In genomic region chr20:63320041-63320511, GRCh38 we compare ENCODE assay signal across 24 cellular contexts. TPM values are rescaled to one million over a fixed set of nuclear protein-coding genes. Genes with fewer than 3 reads are reported as not detected.
DNase-seq lines count a peak whose midpoint lies in the region; ATAC-seq, FAIRE-seq and TF ChIP-seq lines count a peak whose summit lies in the region.
"Had no signal": no experiment of that assay in that cellular context is flagged by ENCODE, and none has a peak within 500 bp of the region (broad histone marks: within the 10 kb centered on the region; RNA-seq: fewer than 3 reads in every experiment).

No MANE protein-coding gene starts in this region.

- POLR2A ChIA-PET in activated naive CD8-positive, alpha-beta T cell treated with anti-CD3 and anti-CD28 coated beads, Interleukin-2, amount 10 ng/mL, durations not matched to agents 7 days and 5 days (lab: Charles Lee): no interaction called here

- no peaks in the 10 kb centered on the region for H3K4me1 Mint-ChIP-seq in activated naive CD8-positive, alpha-beta T cell treated with anti-CD3 and anti-CD28 coated beads, Interleukin-2, amount 10 ng/mL, durations not matched to agents 7 days and 5 days
- no peaks in the 10 kb centered on the region for H3K4me1 Mint-ChIP-seq in activated naive CD8-positive, alpha-beta T cell treated with anti-CD3 and anti-CD28 coated beads for 36 hours

- no peak overlapping the region for H3K27ac ChIP-seq in lower lobe of right lung
- no peak overlapping the region for H3K27ac ChIP-seq in suprapubic skin
- H3K27ac ChIP-seq: A549, BLaER1 had no signal

- no peak overlapping the region for H3K27ac Mint-ChIP-seq in activated naive CD8-positive, alpha-beta T cell treated with anti-CD3 and anti-CD28 coated beads, Interleukin-2, amount 10 ng/mL, durations not matched to agents 7 days and 5 days
- H3K27ac Mint-ChIP-seq in activated naive CD8-positive, alpha-beta T cell treated with anti-CD3 and anti-CD28 coated beads for 36 hours: no peak overlapping the region
- H3K27ac Mint-ChIP-seq: CD8-positive, alpha-beta T cell had no signal

- H3K27me3 ChIP-seq in lower lobe of right lung (ENCODE audit: low read depth) (peaks cover 37% of the 10 kb centered on the region), suprapubic skin (peaks cover 59% of the 10 kb centered on the region)
- H3K27me3 ChIP-seq: BLaER1 had no signal

- TF ChIP-seq CTCF in lower lobe of right lung (IDR thresholded peaks at IDR 0.05) (no peak), suprapubic skin (IDR thresholded peaks at IDR 0.05) (no peak)

- intact Hi-C loops in lower lobe of right lung (cut with DNase I): no loop called here

- 81% methylated on average over 5 of the region's 23 CpGs for WGBS in suprapubic skin

- no peak for TF ChIP-seq EP300 in suprapubic skin (IDR thresholded peaks at IDR 0.05)

- H3K36me3 ChIP-seq in lower lobe of right lung: no peaks in the 10 kb centered on the region
- H3K36me3 ChIP-seq in suprapubic skin: no peaks in the 10 kb centered on the region
- H3K36me3 ChIP-seq: BLaER1 had no signal

- no peaks in the 10 kb centered on the region for H3K4me1 ChIP-seq in lower lobe of right lung
- H3K4me1 ChIP-seq in suprapubic skin: no peaks in the 10 kb centered on the region

- H3K4me3 Mint-ChIP-seq in activated naive CD8-positive, alpha-beta T cell treated with anti-CD3 and anti-CD28 coated beads, Interleukin-2, amount 10 ng/mL, durations not matched to agents 7 days and 5 days: no peak overlapping the region
- no peak overlapping the region for H3K4me3 Mint-ChIP-seq in activated naive CD8-positive, alpha-beta T cell treated with anti-CD3 and anti-CD28 coated beads for 36 hours
- H3K4me3 Mint-ChIP-seq: CD8-positive, alpha-beta T cell had no signal

- no peak overlapping the region for H3K4me3 ChIP-seq in lower lobe of right lung
- no peak overlapping the region for H3K4me3 ChIP-seq in suprapubic skin
- H3K4me3 ChIP-seq: A549, BLaER1, K562 had no signal

- H3K9me3 ChIP-seq in lower lobe of right lung (no peaks in the 10 kb centered on the region), suprapubic skin (no peaks in the 10 kb centered on the region)
- H3K9me3 ChIP-seq: A549, BLaER1 had no signal

- no peak for TF ChIP-seq POLR2A in suprapubic skin (IDR thresholded peaks at IDR 0.05)

- no peaks in the 10 kb centered on the region for H3K36me3 Mint-ChIP-seq in activated naive CD8-positive, alpha-beta T cell treated with anti-CD3 and anti-CD28 coated beads, Interleukin-2, amount 10 ng/mL, durations not matched to agents 7 days and 5 days
- H3K36me3 Mint-ChIP-seq in activated naive CD8-positive, alpha-beta T cell treated with anti-CD3 and anti-CD28 coated beads for 36 hours: no peaks in the 10 kb centered on the region
- H3K36me3 Mint-ChIP-seq: CD8-positive, alpha-beta T cell had no signal

- no peaks in the 10 kb centered on the region for H3K9me3 Mint-ChIP-seq in activated naive CD8-positive, alpha-beta T cell treated with anti-CD3 and anti-CD28 coated beads, Interleukin-2, amount 10 ng/mL, durations not matched to agents 7 days and 5 days
- no peaks in the 10 kb centered on the region for H3K9me3 Mint-ChIP-seq in activated naive CD8-positive, alpha-beta T cell treated with anti-CD3 and anti-CD28 coated beads for 36 hours
- H3K9me3 Mint-ChIP-seq: CD8-positive, alpha-beta T cell had no signal

- H3K27me3 Mint-ChIP-seq in activated naive CD8-positive, alpha-beta T cell treated with anti-CD3 and anti-CD28 coated beads, Interleukin-2, amount 10 ng/mL, durations not matched to agents 7 days and 5 days: peaks cover 11% of the 10 kb centered on the region
- peaks cover 4% of the 10 kb centered on the region for H3K27me3 Mint-ChIP-seq in activated naive CD8-positive, alpha-beta T cell treated with anti-CD3 and anti-CD28 coated beads for 36 hours

- FAIRE-seq in HTR-8/SVneo (lab: Jason Lieb, UNC): peak; percentile 23
- FAIRE-seq: A549, GM12891, GM18507, K562, RCC 7860 had no signal

- no peak for ATAC-seq in activated naive CD8-positive, alpha-beta T cell treated with anti-CD3 and anti-CD28 coated beads, Interleukin-2, amount 10 ng/mL, durations not matched to agents 7 days and 5 days (ENCODE audit: low read depth)
- ATAC-seq in lower lobe of right lung: no peak
- ATAC-seq in HG03457 (IDR thresholded peaks at IDR 0.05; ENCODE audit: unreplicated experiment): no peak
- ATAC-seq: A549; CD8-positive, alpha-beta T cell; HCT116; K562 had no signal

- DNase-seq in activated naive CD8-positive, alpha-beta T cell treated with anti-CD3 and anti-CD28 coated beads, Interleukin-2, amount 10 ng/mL, durations not matched to agents 7 days and 5 days: peak; percentile 26
- no peak for DNase-seq in activated naive CD8-positive, alpha-beta T cell treated with anti-CD3 and anti-CD28 coated beads for 36 hours
- DNase-seq in HTR-8/SVneo (ENCODE audit: insufficient read length, low spot score) (no peak), lower lobe of right lung (peak; percentile 35), suprapubic skin (ENCODE audit: low spot score in 2 of 2) (peak; percentile 56 to 70), cerebellum (ENCODE audit: low spot score) (no peak)
- DNase-seq: Calu3; CD8-positive, alpha-beta T cell; GOT3; NCI-H1105 treated with DMSO at 0.1 percent for 48 hours; NCI-H1694; NCI-H2081 treated with DMSO at 0.1 percent for 48 hours; NK-92 treated with Interleukin-12 subunit alpha and Interleukin-12 subunit beta, amount 100 ng/mL, for 24 hours; SHP77 treated with DMSO at 0.1 percent for 48 hours had no signal

RNA-seq across cellular contexts. Expression of gene COL20A1, which starts 27.1 kb away (rescaled TPM):
- under 1 TPM in 1 of 2 experiments, not detected in 1; 0.26 TPM for total RNA-seq in activated naive CD8-positive, alpha-beta T cell treated with anti-CD3 and anti-CD28 coated beads, Interleukin-2, amount 10 ng/mL, durations not matched to agents 7 days and 5 days
- total RNA-seq in activated naive CD8-positive, alpha-beta T cell treated with anti-CD3 and anti-CD28 coated beads for 36 hours: under 1 TPM in 1 of 2 experiments, not detected in 1; 0.08 TPM
- not detected for total RNA-seq in lower lobe of right lung
- not detected for total RNA-seq in suprapubic skin
- 2.7 TPM for total RNA-seq in cerebellum
- total RNA-seq: Calu3, K562 had no signal

RNA-seq across cellular contexts. Expression of gene CHRNA4, which starts 41.1 kb away (rescaled TPM):
- not detected for total RNA-seq in activated naive CD8-positive, alpha-beta T cell treated with anti-CD3 and anti-CD28 coated beads, Interleukin-2, amount 10 ng/mL, durations not matched to agents 7 days and 5 days
- not detected for total RNA-seq in activated naive CD8-positive, alpha-beta T cell treated with anti-CD3 and anti-CD28 coated beads for 36 hours
- total RNA-seq in lower lobe of right lung: not detected
- not detected for total RNA-seq in suprapubic skin
- 7.0 TPM for total RNA-seq in cerebellum
- total RNA-seq: Calu3; CD8-positive, alpha-beta T cell; K562; NCI-H460; OCI-LY7 had no signal

RNA-seq across cellular contexts. Expression of gene ARFGAP1, which starts 47.5 kb away (rescaled TPM):
- total RNA-seq in activated naive CD8-positive, alpha-beta T cell treated with anti-CD3 and anti-CD28 coated beads, Interleukin-2, amount 10 ng/mL, durations not matched to agents 7 days and 5 days: 10 to 100 TPM; 86.1 to 87.6 TPM
- total RNA-seq in activated naive CD8-positive, alpha-beta T cell treated with anti-CD3 and anti-CD28 coated beads for 36 hours: 10 to 100 TPM; 62.5 to 66.6 TPM
- total RNA-seq in lower lobe of right lung (66.2 TPM), suprapubic skin (10 to 100 TPM; 38.6 to 84.9 (median 43.4) TPM), cerebellum (32.5 TPM)

Comparison
In these comparisons a context has a peak if more than half of its experiments do, and no peak if none do; other contexts are left out.
1. DNase-seq: peak in activated naive CD8-positive, alpha-beta T cell treated with anti-CD3 and anti-CD28 coated beads, Interleukin-2, amount 10 ng/mL, durations not matched to agents 7 days and 5 days (single experiment), lower lobe of right lung (single experiment) and suprapubic skin (2 of 2); none in activated naive CD8-positive, alpha-beta T cell treated with anti-CD3 and anti-CD28 coated beads for 36 hours (single experiment), HTR-8/SVneo (single experiment) and cerebellum (single experiment).